In the genomic region with DNA sequence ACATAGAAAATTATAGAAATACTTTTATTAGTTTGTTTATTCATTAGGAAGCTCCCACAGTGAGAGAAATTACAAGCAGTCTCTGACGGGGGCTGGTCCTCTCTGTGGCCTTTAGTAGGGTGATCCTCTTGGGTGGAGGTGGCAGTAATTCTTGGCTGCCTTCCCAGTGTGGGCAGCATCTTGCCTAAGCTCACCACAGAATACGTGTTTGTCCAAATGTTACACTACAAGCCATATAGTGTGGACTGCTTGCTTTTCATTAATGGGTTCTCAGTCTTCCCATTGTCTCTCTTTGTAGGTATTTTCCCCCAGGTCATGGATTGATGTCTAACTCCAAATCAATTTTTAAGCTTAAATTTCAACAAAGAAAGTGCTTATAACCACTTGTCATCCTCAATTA, we compare ENCODE assay signal across 19 cellular contexts. TPM values are rescaled to one million over a fixed set of nuclear protein-coding genes. Genes with fewer than 3 reads are reported as not detected.
A peak's percentile ranks its signal among the peaks of the same experiment; 100 is the strongest.
DNase-seq lines count a peak whose midpoint lies in the region; ATAC-seq, FAIRE-seq and TF ChIP-seq lines count a peak whose summit lies in the region.
"Had no signal": no experiment of that assay in that cellular context is flagged by ENCODE, and none has a peak within 500 bp of the region (broad histone marks: within the 10 kb centered on the region; RNA-seq: fewer than 3 reads in every experiment).

No MANE protein-coding gene starts in this region.

- H3K27ac ChIP-seq in breast epithelium = no peak overlapping the region
- peak overlapping the region; percentile 70 for H3K27ac ChIP-seq in keratinocyte (ENCODE audit: control insufficient read depth, insufficient read depth, low read length)
- H3K27ac ChIP-seq in right cardiac atrium (ENCODE audit: low read length) = no peak overlapping the region
- H3K27ac ChIP-seq: gastrocnemius medialis had no signal

- H3K27me3 ChIP-seq in breast epithelium (no peaks in the 10 kb centered on the region), keratinocyte (ENCODE audit: control insufficient read depth, extremely low read depth, insufficient read depth, low read length) (no peaks in the 10 kb centered on the region), right cardiac atrium (ENCODE audit: control insufficient read depth, insufficient read depth) (no peaks in the 10 kb centered on the region)
- H3K27me3 ChIP-seq: gastrocnemius medialis had no signal

- POLR2A ChIA-PET in MCF 10A (lab: Yijun Ruan, JAX) = interaction anchor here (0.6 to 5.3 kb wide), 14 partner anchors 12 to 364 kb away, joined by 3 to 78 read pairs (median 6); a partner anchor contains a TSS

- H3K9me3 Mint-ChIP-seq in MCF 10A (ENCODE audit: unreplicated experiment) = no peaks in the 10 kb centered on the region
- H3K9me3 Mint-ChIP-seq: naive B cell, type B pancreatic cell had no signal

- H3K9ac ChIP-seq in keratinocyte (ENCODE audit: control insufficient read depth, extremely low read depth, insufficient read depth, low read length) = no peak overlapping the region

- intact Hi-C loops in MCF 10A (cut with micrococcal nuclease) = loop anchor here (1.0 to 5.0 kb wide), 2 partner anchors 40 to 66 kb away; a partner anchor contains a TSS
- intact Hi-C loops in breast epithelium (cut with DNase I; ENCODE audit: low total_unique reads) = no loop called here
- intact Hi-C loops in right cardiac atrium (cut with DNase I) = no loop called here

- H3K4me1 ChIP-seq in breast epithelium (no peaks in the 10 kb centered on the region), keratinocyte (ENCODE audit: control insufficient read depth, extremely low read depth, insufficient read depth, low read length) (peaks cover 25% of the 10 kb centered on the region), right cardiac atrium (ENCODE audit: control insufficient read depth, insufficient read depth, low read length) (peaks cover 3% of the 10 kb centered on the region)

- no peak for TF ChIP-seq CTCF in MCF 10A (IDR thresholded peaks at IDR 0.05; ENCODE audit: unreplicated experiment)
- TF ChIP-seq CTCF in breast epithelium (IDR thresholded peaks at IDR 0.05) = no peak
- TF ChIP-seq CTCF in keratinocyte (optimal IDR thresholded peaks at IDR 0.05 in 1 of 3, IDR thresholded peaks at IDR 0.05 in 1 of 3, conservative IDR thresholded peaks at IDR 0.05 in 1 of 3; ENCODE audit: extremely low read depth in 1 of 3, insufficient read depth in 2 of 3, low read length in 3 of 3) = no peak

- H3K27ac Mint-ChIP-seq in MCF 10A (ENCODE audit: low read depth, unreplicated experiment) (peak overlapping the region; percentile 42), T-helper 17 cell (no peak overlapping the region)
- H3K27ac Mint-ChIP-seq: CD4-positive, alpha-beta T cell; type B pancreatic cell had no signal

- H3K4me3 Mint-ChIP-seq in MCF 10A (ENCODE audit: unreplicated experiment) = no peak overlapping the region
- H3K4me3 Mint-ChIP-seq in T-helper 17 cell = no peak overlapping the region
- H3K4me3 Mint-ChIP-seq: CD4-positive, alpha-beta T cell; naive B cell; type B pancreatic cell had no signal

- no peak for FAIRE-seq in keratinocyte (lab: Jason Lieb, UNC)
- FAIRE-seq: endometrium, RCC 7860 had no signal

- no peak overlapping the region for H2AFZ ChIP-seq in keratinocyte (ENCODE audit: control insufficient read depth, low read length)

- no peak for TF ChIP-seq POLR2A in breast epithelium (IDR thresholded peaks at IDR 0.05)

- H3K79me2 ChIP-seq in keratinocyte (ENCODE audit: control insufficient read depth, insufficient read depth, low read length) = no peaks in the 10 kb centered on the region

- H4K20me1 ChIP-seq in keratinocyte (ENCODE audit: control insufficient read depth, extremely low read depth, insufficient read depth, low read length) = no peaks in the 10 kb centered on the region

- dilution Hi-C loops in keratinocyte (cut with MboI; ENCODE audit: extremely low pct_ligation_motif_present, low sequenced_read_pairs) = no loop called here

- no TSS peak for BruUV-seq in MCF 10A (replicated peaks; lab: Mats Ljungman, UMichigan)

- peaks cover 8% of the 10 kb centered on the region for H3K36me3 Mint-ChIP-seq in MCF 10A (ENCODE audit: insufficient read depth, unreplicated experiment)
- peaks cover 7% of the 10 kb centered on the region for H3K36me3 Mint-ChIP-seq in T-helper 17 cell (ENCODE audit: low read depth)

- no peak overlapping the region for H3K4me2 ChIP-seq in keratinocyte (ENCODE audit: control insufficient read depth, extremely low read depth, insufficient read depth, low read depth, low read length)

- no peaks in the 10 kb centered on the region for H3K9me1 ChIP-seq in keratinocyte (ENCODE audit: control insufficient read depth, extremely low read depth, insufficient read depth, low read length)

- H3K9me3 ChIP-seq in breast epithelium = no peaks in the 10 kb centered on the region
- no peaks in the 10 kb centered on the region for H3K9me3 ChIP-seq in keratinocyte (ENCODE audit: control insufficient read depth, low read depth, low read length)
- peaks cover 2% of the 10 kb centered on the region for H3K9me3 ChIP-seq in right cardiac atrium (ENCODE audit: control insufficient read depth, low read length)
- no peaks in the 10 kb centered on the region for H3K9me3 ChIP-seq in T-helper 17 cell (ENCODE audit: control insufficient read depth, low read length, poor library complexity, severe bottlenecking)
- H3K9me3 ChIP-seq: gastrocnemius medialis had no signal

- in situ Hi-C loops in SK-MEL-5 (cut with HindIII; ENCODE audit: low pct_unique_long_range_greater_than_20kb, low sequenced_read_pairs) = no loop called here

- H3K4me1 Mint-ChIP-seq in MCF 10A (ENCODE audit: insufficient read depth, unreplicated experiment) (peaks cover 25% of the 10 kb centered on the region), T-helper 17 cell (peaks cover 5% of the 10 kb centered on the region)

- CTCF ChIA-PET in MCF 10A (lab: Yijun Ruan, JAX) = interaction anchor here (0.7 to 1.9 kb wide), 6 partner anchors 13 to 65 kb away, joined by 3 to 9 read pairs (median 4); no protein-coding TSS in a partner anchor

- H3K36me3 ChIP-seq in breast epithelium (no peaks in the 10 kb centered on the region), keratinocyte (ENCODE audit: control insufficient read depth in 2 of 2, extremely low read depth in 1 of 2, insufficient read depth in 2 of 2, low read length in 2 of 2) (peaks cover 3 to 5% of the 10 kb centered on the region in 2 experiments)

- H3K27me3 Mint-ChIP-seq in MCF 10A (ENCODE audit: insufficient read depth, unreplicated experiment) (no peaks in the 10 kb centered on the region), T-helper 17 cell (no peaks in the 10 kb centered on the region)
- H3K27me3 Mint-ChIP-seq: CD4-positive, alpha-beta T cell; naive B cell; type B pancreatic cell had no signal

- ATAC-seq in HG02763 (IDR thresholded peaks at IDR 0.05; ENCODE audit: unreplicated experiment) (no peak), right cardiac atrium (no peak), T-helper 17 cell (no peak), HG03520 (IDR thresholded peaks at IDR 0.05; ENCODE audit: unreplicated experiment) (no peak)
- ATAC-seq: activated CD4-positive, CD25-positive, alpha-beta regulatory T cell treated with anti-CD3 and anti-CD28 coated beads, Interleukin-2, amount 50 U/mL, for 24 hours; gastrocnemius medialis had no signal

- DNase-seq in MCF 10A (ENCODE audit: unreplicated experiment) = peak; percentile 82
- no peak for DNase-seq in breast epithelium (ENCODE audit: low spot score in 2 of 2)
- peak; percentile 90 for DNase-seq in SK-MEL-5 (ENCODE audit: low read depth, low spot score)
- DNase-seq in keratinocyte (ENCODE audit: low read depth, low spot score) = peak; percentile 56
- DNase-seq in right cardiac atrium = no peak
- DNase-seq in T-helper 17 cell = no peak
- DNase-seq: activated effector memory CD4-positive, alpha-beta T cell treated with Interleukin-2 at 50 U/mL for 16 hours; CD4-positive, alpha-beta T cell; gastrocnemius medialis; naive B cell; NCI-H2029 treated with DMSO at 0.1 percent for 48 hours; NCI-H524 treated with DMSO at 0.1 percent for 48 hours; stimulated activated naive CD4-positive, alpha-beta T cell treated with Interleukin-2 at 50 U/mL for 16 hours had no signal

- WGBS in right cardiac atrium = 53% methylated on average over 2 of the region's 2 CpGs

- H3K4me3 ChIP-seq in breast epithelium = no peak overlapping the region
- no peak overlapping the region for H3K4me3 ChIP-seq in keratinocyte (ENCODE audit: control insufficient read depth in 2 of 3, extremely low read depth in 1 of 3, insufficient read depth in 2 of 3, low read depth in 1 of 3, low read length in 3 of 3)
- no peak overlapping the region for H3K4me3 ChIP-seq in right cardiac atrium (ENCODE audit: low read length)
- H3K4me3 ChIP-seq: gastrocnemius medialis had no signal

RNA-seq across cellular contexts. Expression of a gene that starts 43.3 kb away (rescaled TPM):
- total RNA-seq in MCF 10A (2022) (10.8 and 11.4 TPM in 2 replicates), breast epithelium (10 to 100 TPM; 19.7 to 49.8 (median 48.7) TPM), right cardiac atrium (10 to 100 TPM; 12.0 to 19.5 (median 14.6) TPM), T-helper 17 cell (10 to 100 TPM in 1 of 2 donors, 1 to 10 TPM in 1; 7.3 to 22.5 TPM)
- total RNA-seq in SK-MEL-5 (2014; rRNA removed; shearing (Covaris generic)) = 44.8 and 46.8 TPM in 2 replicates
- polyA plus RNA-seq in SK-MEL-5 (2015; cell fraction: cytosol; rRNA removed) = 28.5 and 38.4 TPM in 2 replicates
- polyA plus RNA-seq in SK-MEL-5 (2015; cell fraction: nucleus; rRNA removed) = 8.6 and 12.1 TPM in 2 replicates
- polyA plus RNA-seq in keratinocyte (27.2 to 36.0 TPM (median 35.5 TPM) in 3 replicates), right cardiac atrium (8.8 TPM)
- polyA plus RNA-seq in keratinocyte (2011; ENCODE audit: low read depth) = 34.5 TPM
- polyA plus RNA-seq in keratinocyte (2011; cell fraction: cytosol; rRNA removed) = 13.1 and 21.4 TPM in 2 replicates
- polyA plus RNA-seq in keratinocyte (2011; cell fraction: nucleus; rRNA removed) = 44.5 and 53.7 TPM in 2 replicates
- polyA plus RNA-seq in keratinocyte (2012; ENCODE audit: low replicate concordance) = 33.8 and 50.7 TPM in 2 replicates
- polyA minus RNA-seq in keratinocyte = 34.8 to 49.0 TPM (median 45.2 TPM) in 3 replicates
- 31.7 TPM for polyA minus RNA-seq in keratinocyte (2011; cell fraction: cytosol; rRNA and poly(A)+ RNA removed)
- 59.9 and 88.3 TPM in 2 replicates for polyA minus RNA-seq in keratinocyte (2011; cell fraction: nucleus; rRNA and poly(A)+ RNA removed)

Comparison
In these comparisons a context has a peak if more than half of its experiments do, and no peak if none do; other contexts are left out.
1. DNase-seq: peak in MCF 10A (single experiment), SK-MEL-5 (single experiment) and keratinocyte (single experiment); none in breast epithelium (0 of 2), right cardiac atrium (0 of 3) and T-helper 17 cell (0 of 3).